Comparison of ENCODE assay signal across 8 cellular contexts in genomic region chr11:72102946-72103753, GRCh38. TPM values are rescaled to one million over a fixed set of nuclear protein-coding genes. Genes with fewer than 3 reads are reported as not detected.
DNase-seq lines count a peak whose midpoint lies in the region; ATAC-seq and TF ChIP-seq lines count a peak whose summit lies in the region.

Gene LAMTOR1, minus strand, starts transcription at chr11:72103297. Its CDS starts 73 bp downstream, at chr11:72103224.

- peaks cover 31% of the 10 kb centered on the region for H3K79me2 ChIP-seq in PC-3 (ENCODE audit: low read length)

- CTCF ChIA-PET in PC-3 (lab: Charles Lee) = no interaction called here

- TF ChIP-seq CTCF in PC-3 (conservative IDR thresholded peaks at IDR 0.05; ENCODE audit: low read depth, low read length) = peak; percentile 47; the same call in 1 of the 2 replicates

- H3K9me2 ChIP-seq in PC-3 (replicated peaks; ENCODE audit: low read length) = no peaks in the 10 kb centered on the region

- intact Hi-C loops in PC-3 (cut with micrococcal nuclease) = loop anchor here (1.0 to 5.0 kb wide), 3 partner anchors 9 to 79 kb away; partner anchors contain the start of genes ANAPC15, LRRC51 and NUMA1

- H3K27ac ChIP-seq in PC-3 (ENCODE audit: low read length) (peak within 1 kb of the TSS; percentile 81), epithelial cell of prostate (peak within 1 kb of the TSS; percentile 94)

- H3K36me3 ChIP-seq in PC-3 (ENCODE audit: low read depth, low read length) = 0 out of 2 replicates have a peak, but pooled peaks cover 9% of the 10 kb centered on the region

- H3K27me3 ChIP-seq in PC-3 (ENCODE audit: low read length) = no peaks in the 10 kb centered on the region

- POLR2A ChIA-PET in PC-3 (lab: Charles Lee; ENCODE audit: unreplicated experiment) = no interaction called here

- no peak for TF ChIP-seq EP300 in Ishikawa (IDR thresholded peaks at IDR 0.05; ENCODE audit: borderline replicate concordance)

- no peaks in the 10 kb centered on the region for H4K20me1 ChIP-seq in PC-3 (ENCODE audit: low read length)

- H3K9me3 ChIP-seq in PC-3 (ENCODE audit: low read length) = no peaks in the 10 kb centered on the region

- DNase-seq in DMS114 treated with DMSO at 0.1 percent for 48 hours (lab: John Stamatoyannopoulos, UW; ENCODE audit: unreplicated experiment) = peak; percentile 82
- DNase-seq in PC-3 = peak; percentile 99
- DNase-seq in activated T-cell treated with anti-CD3 and anti-CD28 coated beads for 48 hours (ENCODE audit: low read depth) = peak; percentile 96
- DNase-seq in epithelial cell of prostate (ENCODE audit: low read depth, low spot score) = peak; percentile 89
- peak; percentile 99 for DNase-seq in mucosa of gallbladder (ENCODE audit: low spot score)
- DNase-seq in stimulated activated CD8-positive, alpha-beta memory T cell treated with anti-CD3 and anti-CD28 coated beads, Interleukin-4, amount 100 ng/mL, for 4 hours (ENCODE audit: low read depth in 2 of 2, low spot score in 1 of 2) = peak; percentile 96 to 97

- BruUV-seq in PC-3 (replicated peaks; lab: Mats Ljungman, UMichigan) = no TSS peak

- H3K4me1 ChIP-seq in PC-3 (ENCODE audit: insufficient read depth, low read length) = peaks cover 18% of the 10 kb centered on the region

- no peak for TF ChIP-seq RAD21 in Ishikawa (IDR thresholded peaks at IDR 0.05; ENCODE audit: low read depth)

- H3K4me3 ChIP-seq in PC-3 (ENCODE audit: low read length) = peak within 1 kb of the TSS; percentile 83

- H3F3A ChIP-seq in PC-3 (ENCODE audit: low read length, unreplicated experiment) = no peaks in the 10 kb centered on the region

- peak; percentile 91 for ATAC-seq in GM21529 (IDR thresholded peaks at IDR 0.05; ENCODE audit: unreplicated experiment)
- peak; percentile 94 for ATAC-seq in PC-3

- peak within 1 kb of the TSS; percentile 92 for H3K4me2 ChIP-seq in PC-3 (ENCODE audit: low read length)

- peak within 1 kb of the TSS; percentile 97 for H3K9ac ChIP-seq in PC-3 (ENCODE audit: low read length)

- peak within 1 kb of the TSS; percentile 81 for H2AFZ ChIP-seq in PC-3 (ENCODE audit: low read length)

TF ChIP-seq in Ishikawa, 13 proteins besides CTCF, POLR2A, EP300 and RAD21:
- peak; percentile 27; the same call in 1 of the 2 replicates for TF ChIP-seq TCF12 (IDR thresholded peaks at IDR 0.05; ENCODE audit: low read depth)
- peak; percentile 98 for TF ChIP-seq USF1 (IDR thresholded peaks at IDR 0.05)
- TF ChIP-seq FOXM1 (IDR thresholded peaks at IDR 0.05; ENCODE audit: borderline replicate concordance, low read depth) = no peak
- TF ChIP-seq TAF1 (IDR thresholded peaks at IDR 0.05; ENCODE audit: low read depth) = peak; percentile 76
- TF ChIP-seq MAX (IDR thresholded peaks at IDR 0.05) = peak; percentile 74
- peak; percentile 52 for TF ChIP-seq YY1 (IDR thresholded peaks at IDR 0.05; ENCODE audit: low read depth)

RNA-seq across cellular contexts. Expression of gene LAMTOR1, which starts in this region (rescaled TPM):
- 160 and 169 TPM in 2 replicates for total RNA-seq in PC-3 (2014; rRNA removed)
- 81.7 TPM for total RNA-seq in mucosa of gallbladder

Comparison
In these comparisons a context has a peak if more than half of its experiments do, and no peak if none do; other contexts are left out.
1. Peak in every context shown above with its lines: DNase-seq, ATAC-seq, H3K4me3 ChIP-seq and H3K27ac ChIP-seq.